31 cellular contexts compared by ENCODE assay signal in the genomic region with DNA sequence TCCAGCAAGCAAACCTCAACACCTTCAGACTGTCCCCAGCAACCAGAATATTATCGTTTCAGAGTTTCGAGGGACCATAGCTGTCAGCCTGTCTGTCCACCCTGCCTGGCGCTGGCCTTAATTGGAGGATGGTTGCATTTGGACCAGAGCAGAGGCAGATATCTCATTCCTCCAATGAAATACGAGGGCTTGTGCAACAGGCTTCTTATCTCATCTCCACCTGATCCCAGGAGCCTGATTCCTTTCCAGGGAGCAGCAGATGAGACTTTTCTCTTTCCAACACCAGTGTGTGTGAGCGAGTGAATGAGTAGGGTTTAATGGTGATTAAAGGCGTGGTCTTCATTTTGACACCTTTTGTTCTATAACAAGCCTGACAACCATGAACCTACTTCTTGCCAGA.
"Had no signal": no experiment of that assay in that cellular context is flagged by ENCODE, and none has a peak within 500 bp of the region (broad histone marks: within the 10 kb centered on the region; RNA-seq: fewer than 3 reads in every experiment).

No MANE protein-coding gene starts in this region.

- FAIRE-seq: small intestine, TTC549 had no signal

- H3K4me3 ChIP-seq: esophagus squamous epithelium, left lung, lung, mucosa of descending colon, ovary, prostate gland, sigmoid colon, upper lobe of left lung had no signal

- H3K36me3 Mint-ChIP-seq: activated naive CD4-positive, alpha-beta T cell treated with anti-CD3 and anti-CD28 coated beads, Interleukin-2, amount 10 ng/mL, durations not matched to agents 7 days and 5 days; natural killer cell treated with Interleukin-12 subunit alpha and Interleukin-12 subunit beta and Interleukin-15 and Interleukin-18, amount 100 ng/mL, for 72 hours; stimulated activated effector memory CD8-positive, alpha-beta T cell treated with anti-CD3 and anti-CD28 coated beads, Interleukin-12 subunit alpha, Interleukin-12 subunit beta, amount 100 ng/mL, for 72 hours had no signal

- H3K27ac ChIP-seq: esophagus squamous epithelium, left lung, neutrophil, ovary, prostate gland, sigmoid colon, upper lobe of left lung, VCaP had no signal

- H3K9me3 ChIP-seq: esophagus squamous epithelium, left lung, mucosa of descending colon, neutrophil, ovary, prostate gland, sigmoid colon, upper lobe of left lung had no signal

- H3K27ac Mint-ChIP-seq: activated CD4-positive, alpha-beta memory T cell treated with anti-CD3 and anti-CD28 coated beads for 36 hours; activated CD4-positive, alpha-beta T cell treated with anti-CD3 and anti-CD28 coated beads, Interleukin-2, amount 10 ng/mL, durations not matched to agents 24 days and 14 days; activated naive CD4-positive, alpha-beta T cell treated with anti-CD3 and anti-CD28 coated beads, Interleukin-2, amount 10 ng/mL, durations not matched to agents 7 days and 5 days; activated T-helper 1 cell treated with anti-CD3 and anti-CD28 coated beads, Interleukin-12 subunit alpha, Interleukin-12 subunit beta, Interleukin-2, Interleukin-4 antibody, amounts not matched to agents 30 ng/mL and 10 ng/mL and 1 ng/mL, durations not matched to agents 14 hours and 24 hours and 36 hours; natural killer cell treated with Interleukin-12 subunit alpha and Interleukin-12 subunit beta and Interleukin-15 and Interleukin-18, amount 100 ng/mL, for 72 hours; stimulated activated effector memory CD8-positive, alpha-beta T cell treated with anti-CD3 and anti-CD28 coated beads, Interleukin-12 subunit alpha, Interleukin-12 subunit beta, amount 100 ng/mL, for 72 hours; stimulated activated naive CD8-positive, alpha-beta T cell treated with anti-CD3 and anti-CD28 coated beads, Interleukin-15, amount 100 ng/mL, for 72 hours; T-cell had no signal

- ATAC-seq: left lung; mucosa of descending colon; natural killer cell treated with Interleukin-12 subunit alpha and Interleukin-12 subunit beta and Interleukin-15 and Interleukin-18, amount 100 ng/mL, for 72 hours; stimulated activated effector memory CD8-positive, alpha-beta T cell treated with anti-CD3 and anti-CD28 coated beads, Interleukin-12 subunit alpha, Interleukin-12 subunit beta, amount 100 ng/mL, for 72 hours; stimulated activated naive CD8-positive, alpha-beta T cell treated with anti-CD3 and anti-CD28 coated beads, Interleukin-15, amount 100 ng/mL, for 72 hours; T-cell had no signal

- H3K9me3 Mint-ChIP-seq: activated CD4-positive, alpha-beta memory T cell treated with anti-CD3 and anti-CD28 coated beads for 36 hours; activated CD4-positive, alpha-beta T cell treated with anti-CD3 and anti-CD28 coated beads, Interleukin-2, amount 10 ng/mL, durations not matched to agents 24 days and 14 days; activated naive CD4-positive, alpha-beta T cell treated with anti-CD3 and anti-CD28 coated beads, Interleukin-2, amount 10 ng/mL, durations not matched to agents 7 days and 5 days; activated T-helper 1 cell treated with anti-CD3 and anti-CD28 coated beads, Interleukin-12 subunit alpha, Interleukin-12 subunit beta, Interleukin-2, Interleukin-4 antibody, amounts not matched to agents 30 ng/mL and 10 ng/mL and 1 ng/mL, durations not matched to agents 14 hours and 24 hours and 36 hours; natural killer cell treated with Interleukin-12 subunit alpha and Interleukin-12 subunit beta and Interleukin-15 and Interleukin-18, amount 100 ng/mL, for 72 hours; stimulated activated effector memory CD8-positive, alpha-beta T cell treated with anti-CD3 and anti-CD28 coated beads, Interleukin-12 subunit alpha, Interleukin-12 subunit beta, amount 100 ng/mL, for 72 hours; stimulated activated naive CD8-positive, alpha-beta T cell treated with anti-CD3 and anti-CD28 coated beads, Interleukin-15, amount 100 ng/mL, for 72 hours; T-cell had no signal

- H3K4me1 ChIP-seq: left lung, prostate gland had no signal

- H3K27me3 ChIP-seq: esophagus squamous epithelium, left lung, neutrophil, ovary, sigmoid colon, upper lobe of left lung had no signal

- H3K27me3 Mint-ChIP-seq: activated CD4-positive, alpha-beta memory T cell treated with anti-CD3 and anti-CD28 coated beads for 36 hours; activated CD4-positive, alpha-beta T cell treated with anti-CD3 and anti-CD28 coated beads, Interleukin-2, amount 10 ng/mL, durations not matched to agents 24 days and 14 days; activated naive CD4-positive, alpha-beta T cell treated with anti-CD3 and anti-CD28 coated beads, Interleukin-2, amount 10 ng/mL, durations not matched to agents 7 days and 5 days; natural killer cell treated with Interleukin-12 subunit alpha and Interleukin-12 subunit beta and Interleukin-15 and Interleukin-18, amount 100 ng/mL, for 72 hours; stimulated activated naive CD8-positive, alpha-beta T cell treated with anti-CD3 and anti-CD28 coated beads, Interleukin-15, amount 100 ng/mL, for 72 hours; T-cell had no signal

- H3K4me3 Mint-ChIP-seq: activated CD4-positive, alpha-beta memory T cell treated with anti-CD3 and anti-CD28 coated beads for 36 hours; activated CD4-positive, alpha-beta T cell treated with anti-CD3 and anti-CD28 coated beads, Interleukin-2, amount 10 ng/mL, durations not matched to agents 24 days and 14 days; activated naive CD4-positive, alpha-beta T cell treated with anti-CD3 and anti-CD28 coated beads, Interleukin-2, amount 10 ng/mL, durations not matched to agents 7 days and 5 days; activated T-helper 1 cell treated with anti-CD3 and anti-CD28 coated beads, Interleukin-12 subunit alpha, Interleukin-12 subunit beta, Interleukin-2, Interleukin-4 antibody, amounts not matched to agents 30 ng/mL and 10 ng/mL and 1 ng/mL, durations not matched to agents 14 hours and 24 hours and 36 hours; natural killer cell treated with Interleukin-12 subunit alpha and Interleukin-12 subunit beta and Interleukin-15 and Interleukin-18, amount 100 ng/mL, for 72 hours; stimulated activated effector memory CD8-positive, alpha-beta T cell treated with anti-CD3 and anti-CD28 coated beads, Interleukin-12 subunit alpha, Interleukin-12 subunit beta, amount 100 ng/mL, for 72 hours; stimulated activated naive CD8-positive, alpha-beta T cell treated with anti-CD3 and anti-CD28 coated beads, Interleukin-15, amount 100 ng/mL, for 72 hours; T-cell had no signal

- H3K36me3 ChIP-seq: esophagus squamous epithelium, left lung, ovary, prostate gland, sigmoid colon, upper lobe of left lung had no signal

- H3K4me1 Mint-ChIP-seq: activated CD4-positive, alpha-beta T cell treated with anti-CD3 and anti-CD28 coated beads, Interleukin-2, amount 10 ng/mL, durations not matched to agents 24 days and 14 days; activated naive CD4-positive, alpha-beta T cell treated with anti-CD3 and anti-CD28 coated beads, Interleukin-2, amount 10 ng/mL, durations not matched to agents 7 days and 5 days; stimulated activated naive CD8-positive, alpha-beta T cell treated with anti-CD3 and anti-CD28 coated beads, Interleukin-15, amount 100 ng/mL, for 72 hours had no signal

- DNase-seq: activated CD4-positive, alpha-beta memory T cell treated with anti-CD3 and anti-CD28 coated beads for 36 hours; activated CD4-positive, alpha-beta T cell treated with anti-CD3 and anti-CD28 coated beads, Interleukin-2, amount 10 ng/mL, durations not matched to agents 24 days and 14 days; activated CD4-positive, CD25-positive, alpha-beta regulatory T cell treated with anti-CD3 and anti-CD28 coated beads, Interleukin-2, amount 50 U/mL, for 72 hours; activated CD8-positive, alpha-beta memory T cell treated with anti-CD3 and anti-CD28 coated beads, Interleukin-2, amount 50 U/mL, for 4 hours; activated gamma-delta T cell; activated naive CD4-positive, alpha-beta T cell treated with anti-CD3 and anti-CD28 coated beads, Interleukin-2, amount 10 ng/mL, durations not matched to agents 7 days and 5 days; activated T-cell treated with anti-CD3 and anti-CD28 coated beads, Interleukin-2, amount 50 U/mL, for 1 hour; amygdala; central memory CD4-positive, alpha-beta T cell; esophagus squamous epithelium; foreskin melanocyte; kidney glomerular epithelial cell; left lung; mesendoderm; mucosa of descending colon; ovary; sigmoid colon; small intestine; stimulated activated CD4-positive, alpha-beta T cell treated with anti-CD3 and anti-CD28 coated beads, Interleukin-4, amount 100 ng/mL, for 24 hours; stimulated activated naive CD8-positive, alpha-beta T cell treated with anti-CD3 and anti-CD28 coated beads, Interleukin-15, amount 100 ng/mL, for 72 hours; substantia nigra; T-cell; upper lobe of left lung had no signal
